ENCODE assay signal across 26 cellular contexts in the genomic region with DNA sequence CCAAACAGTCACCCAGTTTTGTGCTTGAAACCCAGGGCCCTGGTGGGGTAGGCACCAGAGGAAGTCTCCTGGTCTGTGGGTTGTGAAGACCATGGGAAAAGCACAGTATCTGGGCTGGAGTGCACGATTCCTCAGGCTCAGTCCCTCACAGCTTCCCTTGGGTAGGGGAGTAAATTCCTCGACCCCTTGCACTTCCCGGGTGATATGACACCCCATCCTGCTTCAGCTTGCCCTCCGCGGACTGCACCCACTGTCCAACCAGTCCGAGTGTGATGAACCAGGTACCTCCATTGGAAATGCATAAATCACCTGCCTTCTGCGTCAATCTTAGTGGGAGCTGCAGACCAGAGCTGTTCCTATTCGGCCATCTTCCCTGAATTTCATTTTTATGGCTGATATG.
"Had no signal": no experiment of that assay in that cellular context is flagged by ENCODE, and none has a peak within 500 bp of the region (broad histone marks: within the 10 kb centered on the region; RNA-seq: fewer than 3 reads in every experiment).

No MANE protein-coding gene starts in this region.

- H3K4me3 ChIP-seq: coronary artery, dorsolateral prefrontal cortex, esophagus squamous epithelium, gastrocnemius medialis, heart right ventricle, left lung, lower lobe of right lung, mucosa of descending colon had no signal

- H3K36me3 ChIP-seq: esophagus squamous epithelium, gastrocnemius medialis, heart right ventricle, left lung, lower lobe of right lung had no signal

- H3K27me3 ChIP-seq: dorsolateral prefrontal cortex, esophagus squamous epithelium, gastrocnemius medialis, heart right ventricle, left lung had no signal

- H3K9me3 ChIP-seq: gastrocnemius medialis had no signal

- H3K4me1 Mint-ChIP-seq: mesothelial cell of epicardium, naive B cell had no signal

- ATAC-seq: esophagus mucosa, gastrocnemius medialis, heart right ventricle, left cardiac atrium, left lung, left ventricle myocardium superior, lower lobe of right lung, mucosa of descending colon had no signal

- H3K27me3 Mint-ChIP-seq: naive B cell had no signal

- H3K27ac Mint-ChIP-seq: mesothelial cell of epicardium, naive B cell had no signal

- DNase-seq: dermis blood vessel endothelial cell; dorsolateral prefrontal cortex; effector CD4-positive, alpha-beta T cell; effector memory CD4-positive, alpha-beta T cell; erythroblast; esophagus squamous epithelium; foreskin fibroblast; foreskin melanocyte; gastrocnemius medialis; glutamatergic neuron; head of caudate nucleus; heart right ventricle; hippocampal formation; left cardiac atrium; left ventricle myocardium superior; lower lobe of right lung; mesenchymal stem cell; mucosa of descending colon; naive B cell had no signal

- H3K36me3 Mint-ChIP-seq: naive B cell had no signal

- FAIRE-seq: islet of Langerhans, keratinocyte had no signal

- H3K4me1 ChIP-seq: esophagus squamous epithelium, gastrocnemius medialis, heart right ventricle, left lung, lower lobe of right lung had no signal

- H3K4me3 Mint-ChIP-seq: mesothelial cell of epicardium, naive B cell had no signal

- H3K27ac ChIP-seq: coronary artery, dorsolateral prefrontal cortex, epithelial cell of prostate, esophagus squamous epithelium, gastrocnemius medialis, heart right ventricle, left lung, lower lobe of right lung had no signal
